In the genomic region with DNA sequence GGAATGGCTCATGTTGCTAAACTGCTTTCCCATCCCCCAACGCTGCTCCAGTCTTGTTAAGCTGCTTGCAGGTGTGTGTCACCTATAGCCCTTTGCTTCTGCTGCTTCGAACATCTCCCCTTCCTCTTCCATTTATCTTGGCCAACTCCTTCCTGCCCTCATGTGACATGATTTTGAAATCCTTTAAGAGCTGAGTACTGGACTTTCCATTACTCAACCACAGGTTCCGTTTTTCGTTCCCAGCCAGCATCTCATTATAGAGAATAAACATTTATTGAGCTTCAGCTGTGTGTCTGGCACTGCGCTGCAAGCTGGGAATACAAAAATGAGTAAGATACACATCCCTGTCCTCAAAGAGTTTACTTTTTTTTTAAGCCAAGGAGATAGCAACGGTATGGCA, we compare ENCODE assay signal across 7 cellular contexts. TPM values are rescaled to one million over a fixed set of nuclear protein-coding genes. Genes with fewer than 3 reads are reported as not detected.
DNase-seq lines count a peak whose midpoint lies in the region; ATAC-seq and TF ChIP-seq lines count a peak whose summit lies in the region.

No MANE protein-coding gene starts in this region.

- H3K27me3 ChIP-seq in Panc1 (ENCODE audit: control insufficient read depth, insufficient read depth, low read length) (no peaks in the 10 kb centered on the region), fibroblast of lung (ENCODE audit: control insufficient read depth, insufficient read depth, low read length) (no peaks in the 10 kb centered on the region), smooth muscle cell (ENCODE audit: low read depth) (no peaks in the 10 kb centered on the region), right cardiac atrium (ENCODE audit: control insufficient read depth, insufficient read depth) (no peaks in the 10 kb centered on the region)
- no peaks in the 10 kb centered on the region for H3K27me3 ChIP-seq in effector memory CD4-positive, alpha-beta T cell (replicated peaks; ENCODE audit: control insufficient read depth, insufficient read depth, low read length, poor library complexity, severe bottlenecking)

- H3K4me1 ChIP-seq in Panc1 (ENCODE audit: control insufficient read depth, insufficient read depth, low read length) (peaks cover 28% of the 10 kb centered on the region), fibroblast of lung (ENCODE audit: control insufficient read depth, extremely low read depth, insufficient read depth, low read length) (peaks cover 9% of the 10 kb centered on the region), smooth muscle cell (ENCODE audit: low read depth) (peaks cover 8% of the 10 kb centered on the region), right cardiac atrium (ENCODE audit: control insufficient read depth, insufficient read depth, low read length) (peaks cover 2% of the 10 kb centered on the region)
- H3K4me1 ChIP-seq in effector memory CD4-positive, alpha-beta T cell (ENCODE audit: control insufficient read depth, insufficient read depth, low read length, poor library complexity, severe bottlenecking), result peaks cover 14% of the 10 kb centered on the region

- H3K4me2 ChIP-seq in fibroblast of lung (ENCODE audit: extremely low read depth, insufficient read depth, low read length) (peak overlapping the region; percentile 93), smooth muscle cell (peak overlapping the region; percentile 85)

- WGBS in smooth muscle cell (ENCODE audit: low lambda C conversion rate), result 88% methylated on average over 6 of the region's 6 CpGs
- 79% methylated on average over 6 of the region's 6 CpGs for WGBS in right cardiac atrium

- peaks cover 6% of the 10 kb centered on the region for H3F3A ChIP-seq in smooth muscle cell (ENCODE audit: low read depth)

- ATAC-seq in Panc1, result no peak
- no peak for ATAC-seq in GM18498 (IDR thresholded peaks at IDR 0.05; ENCODE audit: unreplicated experiment)
- no peak for ATAC-seq in right cardiac atrium

- H3K27ac ChIP-seq in Panc1 (ENCODE audit: low read length) (peak overlapping the region; percentile 96), fibroblast of lung (ENCODE audit: insufficient read depth, low read length) (no peak overlapping the region), smooth muscle cell (ENCODE audit: low read depth) (no peak overlapping the region), right cardiac atrium (ENCODE audit: low read length) (no peak overlapping the region)
- no peak overlapping the region for H3K27ac ChIP-seq in effector memory CD4-positive, alpha-beta T cell (ENCODE audit: insufficient read depth, low read length, poor library complexity, severe bottlenecking)

- no TSS peak for BruUV-seq in Panc1 (replicated peaks; lab: Mats Ljungman, UMichigan)

- DNase-seq in HFF-Myc (ENCODE audit: extremely low read depth, low read depth) (no peak), Panc1 (ENCODE audit: low read depth, low spot score) (no peak), fibroblast of lung (ENCODE audit: low read depth in 2 of 2) (no peak), smooth muscle cell (lab: John Stamatoyannopoulos, UW; ENCODE audit: unreplicated experiment) (no peak), right cardiac atrium (no peak)
- DNase-seq in effector memory CD4-positive, alpha-beta T cell, result no peak

- POLR2A ChIA-PET in Panc1 (lab: Charles Lee), result interaction anchor here (0.6 to 0.9 kb wide), 2 partner anchors 15 to 201 kb away, joined by 3 read pairs; no protein-coding TSS in a partner anchor

- H4K20me1 ChIP-seq in fibroblast of lung (ENCODE audit: control insufficient read depth, extremely low read depth, insufficient read depth, low read length), result no peaks in the 10 kb centered on the region
- H4K20me1 ChIP-seq in smooth muscle cell (ENCODE audit: low read depth), result no peaks in the 10 kb centered on the region

- TF ChIP-seq CTCF in HFF-Myc (IDR thresholded peaks at IDR 0.05; ENCODE audit: low read depth, low read length, missing control alignments) (no peak), Panc1 (IDR thresholded peaks at IDR 0.05) (no peak), fibroblast of lung (conservative IDR thresholded peaks at IDR 0.05 in 1 of 2, IDR thresholded peaks at IDR 0.05 in 1 of 2; ENCODE audit: low read depth in 1 of 2, low read length in 2 of 2) (no peak), smooth muscle cell (IDR thresholded peaks at IDR 0.05; ENCODE audit: borderline replicate concordance, insufficient read depth, poor library complexity, severe bottlenecking) (no peak)

- peak overlapping the region; percentile 99 for H3K4me3 ChIP-seq in HFF-Myc (replicated peaks; ENCODE audit: low read depth, low read length)
- H3K4me3 ChIP-seq in Panc1 (ENCODE audit: low read depth in 2 of 2, low read length in 2 of 2), result peak overlapping the region in 1 of 2 experiments; percentile 100; a peak in 2 of 4 replicates
- H3K4me3 ChIP-seq in fibroblast of lung (replicated peaks in 1 of 4; ENCODE audit: control extremely low read depth in 1 of 4, insufficient read depth in 1 of 4, low read depth in 3 of 4, low read length in 4 of 4), result peak overlapping the region in 2 of 4 experiments; percentile 19 to 99
- no peak overlapping the region for H3K4me3 ChIP-seq in smooth muscle cell
- H3K4me3 ChIP-seq in effector memory CD4-positive, alpha-beta T cell (ENCODE audit: insufficient read depth, low read depth, low read length, poor library complexity, severe bottlenecking), result no peak overlapping the region
- H3K4me3 ChIP-seq in right cardiac atrium (ENCODE audit: low read length), result no peak overlapping the region

- H3K79me2 ChIP-seq in fibroblast of lung (ENCODE audit: control insufficient read depth, insufficient read depth, low read length) (peaks cover 52% of the 10 kb centered on the region), smooth muscle cell (ENCODE audit: low read depth) (peaks cover 62% of the 10 kb centered on the region)

- in situ Hi-C loops in Panc1 (cut with HindIII; ENCODE audit: low pct_unique_long_range_greater_than_20kb, low sequenced_read_pairs), result no loop called here

- no peaks in the 10 kb centered on the region for H3K9me3 ChIP-seq in Panc1 (ENCODE audit: control insufficient read depth, insufficient read depth, low read depth, low read length)
- no peaks in the 10 kb centered on the region for H3K9me3 ChIP-seq in fibroblast of lung (ENCODE audit: control insufficient read depth, insufficient read depth, low read depth, low read length)
- H3K9me3 ChIP-seq in smooth muscle cell (replicated peaks; ENCODE audit: low read depth), result no peaks in the 10 kb centered on the region
- H3K9me3 ChIP-seq in effector memory CD4-positive, alpha-beta T cell (ENCODE audit: control insufficient read depth, low read length), result no peaks in the 10 kb centered on the region
- H3K9me3 ChIP-seq in right cardiac atrium (ENCODE audit: control insufficient read depth, low read length), result no peaks in the 10 kb centered on the region

- H3K36me3 ChIP-seq in Panc1 (ENCODE audit: control insufficient read depth, insufficient read depth, low read length) (peaks cover 7% of the 10 kb centered on the region; the same call in 1 of the 2 replicates), fibroblast of lung (ENCODE audit: control insufficient read depth, insufficient read depth, low read length) (no peaks in the 10 kb centered on the region), smooth muscle cell (ENCODE audit: low read depth) (no peaks in the 10 kb centered on the region)
- H3K36me3 ChIP-seq in effector memory CD4-positive, alpha-beta T cell (ENCODE audit: control insufficient read depth, insufficient read depth, low read length), result peaks cover 4% of the 10 kb centered on the region

- intact Hi-C loops in Panc1 (cut with micrococcal nuclease; ENCODE audit: unreplicated experiment), result no loop called here
- intact Hi-C loops in right cardiac atrium (cut with DNase I), result no loop called here

- H3K9ac ChIP-seq in fibroblast of lung (ENCODE audit: insufficient read depth, low read length), result no peak overlapping the region
- no peak overlapping the region for H3K9ac ChIP-seq in smooth muscle cell (ENCODE audit: low read depth)

- H2AFZ ChIP-seq in fibroblast of lung (ENCODE audit: low read length) (no peak overlapping the region), smooth muscle cell (ENCODE audit: low read depth) (no peak overlapping the region)

- CTCF ChIA-PET in Panc1 (lab: Charles Lee), result no interaction called here

RNA-seq across cellular contexts. Expression of a gene that starts 1.7 kb away (rescaled TPM):
- total RNA-seq in Panc1 (2021; ENCODE audit: unreplicated experiment), result 36.0 TPM
- polyA plus RNA-seq in Panc1 (2012; ENCODE audit: insufficient read length), result 21.6 TPM
- 56.5 and 60.9 TPM in 2 replicates for total RNA-seq in fibroblast of lung
- 50.8 and 61.5 TPM in 2 replicates for polyA plus RNA-seq in fibroblast of lung
- 25.4 and 35.0 TPM in 2 replicates for polyA plus RNA-seq in fibroblast of lung (2012)
- 81.8 and 91.1 TPM in 2 replicates for polyA minus RNA-seq in fibroblast of lung (ENCODE audit: low replicate concordance)
- total RNA-seq in smooth muscle cell, result 27.2 and 40.3 TPM in 2 replicates
- polyA plus RNA-seq in smooth muscle cell, result 19.4 and 27.4 TPM in 2 replicates
- 10 to 100 TPM; 18.3 to 22.3 (median 20.0) TPM for total RNA-seq in right cardiac atrium
- polyA plus RNA-seq in right cardiac atrium, result 5.9 TPM
